11 cellular contexts compared by ENCODE assay signal in genomic region chr6:65852369-65852852, GRCh38.
"Had no signal": no experiment of that assay in that cellular context is flagged by ENCODE, and none has a peak within 500 bp of the region (broad histone marks: within the 10 kb centered on the region; RNA-seq: fewer than 3 reads in every experiment).

No MANE protein-coding gene starts in this region.

- FAIRE-seq: H1, H54 had no signal

- H3K36me3 ChIP-seq: HAP-1 had no signal

- ATAC-seq: GM23338, HCT116 had no signal

- H3K4me3 ChIP-seq: GM23248, GM23338, HAP-1 had no signal

- H3K4me1 ChIP-seq: HAP-1 had no signal

- H3K9ac ChIP-seq: GM23248 had no signal

- H2AFZ ChIP-seq: GM23248, GM23338 had no signal

- H3K27ac ChIP-seq: GM23248 had no signal

- H3K4me2 ChIP-seq: GM23338 had no signal

- H3K9me3 ChIP-seq: HAP-1 had no signal

- DNase-seq: GM23248, GOT3, H7, H9, HCEC 1CT, HFFc6 had no signal
